2 cellular contexts compared by ENCODE assay signal in genomic region chr20:1332749-1333300, GRCh38.
TF ChIP-seq lines count a peak whose summit lies in the region.

No MANE protein-coding gene starts in this region.

TF ChIP-seq in IMR-90, 13 proteins besides CTCF, POLR2A, EP300 and RAD21 (continued from another document):
- TF ChIP-seq USF2 (IDR thresholded peaks at IDR 0.05; ENCODE audit: low read depth, low read length) (no peak), ELK1 (IDR thresholded peaks at IDR 0.05; ENCODE audit: borderline replicate concordance, low read depth, low read length) (no peak), FOS (IDR thresholded peaks at IDR 0.05; ENCODE audit: low read depth, low read length) (no peak), BHLHE40 (IDR thresholded peaks at IDR 0.05; ENCODE audit: low read depth, low read length) (no peak), MXI1 (IDR thresholded peaks at IDR 0.05; ENCODE audit: borderline replicate concordance, low read depth, low read length) (no peak), CEBPB (IDR thresholded peaks at IDR 0.05; ENCODE audit: low read depth, low read length) (no peak), CHD1 (IDR thresholded peaks at IDR 0.05; ENCODE audit: low read depth, low read length) (no peak), RCOR1 (IDR thresholded peaks at IDR 0.05; ENCODE audit: insufficient replicate concordance, low read length) (no peak)

TF ChIP-seq in HEK293T, 16 proteins besides CTCF, POLR2A, EP300 and RAD21 (continued from another document):
- TF ChIP-seq PKNOX1 (IDR thresholded peaks at IDR 0.05) (no peak), FOXK2 (IDR thresholded peaks at IDR 0.05) (no peak), L3MBTL2 (conservative IDR thresholded peaks at IDR 0.05) (no peak), ELF4 (IDR thresholded peaks at IDR 0.05) (no peak), ARNT (IDR thresholded peaks at IDR 0.05) (no peak), FOXM1 (IDR thresholded peaks at IDR 0.05; ENCODE audit: borderline replicate concordance) (no peak), TARDBP (IDR thresholded peaks at IDR 0.05) (no peak), HDGF (IDR thresholded peaks at IDR 0.05; ENCODE audit: borderline replicate concordance) (no peak), SUZ12 (IDR thresholded peaks at IDR 0.05) (no peak)
